In the genomic region with DNA sequence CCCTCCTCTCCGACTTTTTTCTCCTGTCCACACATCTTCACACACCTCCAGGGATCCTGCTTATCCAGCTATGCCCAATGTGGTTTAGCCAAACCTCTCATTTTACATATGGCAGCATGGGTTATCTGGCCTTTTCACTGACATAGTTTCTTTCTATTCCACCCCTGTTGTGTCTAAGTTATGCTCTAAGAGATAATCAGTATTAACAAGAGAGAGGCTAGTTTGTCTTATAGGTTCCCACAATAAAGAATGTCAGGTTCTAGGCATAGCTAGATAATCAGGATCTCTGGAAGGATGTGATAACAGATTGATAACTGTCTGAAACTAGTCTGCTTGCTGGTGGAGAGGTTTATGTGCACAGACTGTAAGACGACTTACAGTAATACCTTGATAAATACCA, we compare ENCODE assay signal across 31 cellular contexts.
"Had no signal": no experiment of that assay in that cellular context is flagged by ENCODE, and none has a peak within 500 bp of the region (broad histone marks: within the 10 kb centered on the region; RNA-seq: fewer than 3 reads in every experiment).

No MANE protein-coding gene starts in this region.

- H3K4me1 ChIP-seq: left lung, lower lobe of right lung, neural progenitor cell, prostate gland, stomach, testis, thyroid gland, transverse colon, upper lobe of left lung, vagina had no signal

- H3K27ac ChIP-seq: left lung, lower lobe of right lung, neural progenitor cell, neutrophil, ovary, prostate gland, skin epidermis, stomach, testis, thyroid gland, transverse colon, upper lobe of left lung, vagina had no signal

- H3K36me3 ChIP-seq: left lung, lower lobe of right lung, neural progenitor cell, ovary, prostate gland, thyroid gland, transverse colon, upper lobe of left lung, vagina had no signal

- H3K9me3 ChIP-seq: left lung, lower lobe of right lung, neutrophil, ovary, prostate gland, stomach, testis, thyroid gland, transverse colon, upper lobe of left lung, vagina had no signal

- ATAC-seq: left colon; left lung; lower lobe of right lung; naive thymus-derived CD8-positive, alpha-beta T cell; right cardiac atrium; sciatic nerve; stimulated activated naive B cell treated with anti-CD40 and anti-IgM and Interleukin-4, amounts not matched to agents 10 μg/mL and 1 μg/mL and 100 μg/mL, for 72 hours; stimulated activated naive CD8-positive, alpha-beta T cell treated with anti-CD3 and anti-CD28 coated beads, Interleukin-15, Interleukin-2, amounts not matched to agents 100 U/mL and 50 U/mL, for 24 hours had no signal

- H3K27me3 ChIP-seq: left lung, neural progenitor cell, neutrophil, ovary, stomach, testis, thyroid gland, transverse colon, upper lobe of left lung, vagina had no signal

- H3K4me2 ChIP-seq: neural progenitor cell had no signal

- H3K4me3 ChIP-seq: left lung, lower lobe of right lung, neural progenitor cell, ovary, prostate gland, skin epidermis, stomach, testis, thyroid gland, transverse colon, upper lobe of left lung, vagina had no signal

- FAIRE-seq: islet of Langerhans, kidney had no signal

- H2AFZ ChIP-seq: neural progenitor cell had no signal

- DNase-seq: hypothalamus; immature natural killer cell; kidney; left colon; left lung; lower lobe of right lung; mammary epithelial cell; mesenchymal stem cell; naive thymus-derived CD8-positive, alpha-beta T cell; occipital lobe; ovary; retina; right cardiac atrium; stimulated activated CD4-positive, alpha-beta T cell treated with anti-CD3 and anti-CD28 coated beads, Interleukin-12 subunit alpha, Interleukin-12 subunit beta, amount 100 ng/mL, for 4 hours; stimulated activated CD4-positive, alpha-beta T cell treated with anti-CD3 and anti-CD28 coated beads, Interleukin-15, amount 100 ng/mL, for 24 hours; stimulated activated CD4-positive, alpha-beta T cell treated with anti-CD3 and anti-CD28 coated beads, Interleukin-2, amount 100 ng/mL, for 24 hours; stimulated activated CD4-positive, alpha-beta T cell treated with anti-CD3 and anti-CD28 coated beads, Interleukin-4, amount 100 ng/mL, for 1 hour; stimulated activated naive B cell treated with anti-CD40 and anti-IgM and Interleukin-4, amounts not matched to agents 10 μg/mL and 1 μg/mL and 100 μg/mL, for 72 hours; stimulated activated naive CD8-positive, alpha-beta T cell treated with anti-CD3 and anti-CD28 coated beads, Interleukin-15, Interleukin-2, amounts not matched to agents 100 U/mL and 50 U/mL, for 24 hours; stomach; testis; thyroid gland; transverse colon; upper lobe of left lung had no signal
